ENCODE assay signal across 22 cellular contexts in genomic region chr1:229121845-229122436, GRCh38.
DNase-seq lines count a peak whose midpoint lies in the region; TF ChIP-seq lines count a peak whose summit lies in the region.
"Had no signal": no experiment of that assay in that cellular context is flagged by ENCODE, and none has a peak within 500 bp of the region (broad histone marks: within the 10 kb centered on the region; RNA-seq: fewer than 3 reads in every experiment).

No MANE protein-coding gene starts in this region.

- H3K4ac ChIP-seq in mesendoderm (ENCODE audit: low read depth, low read length): no peak overlapping the region

- DNase-seq in NCI-H748 (lab: John Stamatoyannopoulos, UW; ENCODE audit: unreplicated experiment) (peak; percentile 14), NCI-H748 treated with DMSO at 0.1 percent for 48 hours (lab: John Stamatoyannopoulos, UW) (no peak), NCI-H2171 (lab: John Stamatoyannopoulos, UW) (peak; percentile 37), iPS DF 19.7 (ENCODE audit: low read depth, low spot score) (peak; percentile 5), thyroid gland (no peak), DMS79 treated with DMSO at 0.1 percent for 48 hours (lab: John Stamatoyannopoulos, UW) (no peak), mesendoderm (no peak)
- no peak for DNase-seq in activated CD8-positive, alpha-beta memory T cell treated with anti-CD3 and anti-CD28 coated beads, Interleukin-2, amount 50 U/mL, for 4 hours
- DNase-seq: activated CD4-positive, alpha-beta T cell treated with anti-CD3 and anti-CD28 coated beads, Interleukin-2, amount 50 U/mL, for 4 hours; activated naive CD4-positive, alpha-beta T cell treated with anti-CD3 and anti-CD28 coated beads for 36 hours; adrenal gland; brain microvascular endothelial cell; DMS153; effector CD4-positive, alpha-beta T cell; KG1; kidney glomerular epithelial cell; mammary epithelial cell; NCI-H1694; NCI-H526 treated with DMSO at 0.1 percent for 48 hours; stimulated activated naive CD8-positive, alpha-beta T cell treated with anti-CD3 and anti-CD28 coated beads, Interleukin-15, Interleukin-2, amounts not matched to agents 100 U/mL and 50 U/mL, for 24 hours had no signal

- no peak for TF ChIP-seq POLR2A in thyroid gland (IDR thresholded peaks at IDR 0.05)

- no peak overlapping the region for H3K18ac ChIP-seq in mesendoderm (ENCODE audit: low read length)

- no peak overlapping the region for H3K4me2 ChIP-seq in mesendoderm (ENCODE audit: low read length)

- H3K4me3 ChIP-seq in thyroid gland (replicated peaks in 1 of 3) (no peak overlapping the region), mesendoderm (ENCODE audit: low read length) (no peak overlapping the region)
- H3K4me3 ChIP-seq: adrenal gland, SJCRH30, tibial nerve had no signal

- no peaks in the 10 kb centered on the region for H3K9me3 ChIP-seq in thyroid gland
- H3K9me3 ChIP-seq: adrenal gland, SJCRH30, tibial nerve had no signal

- H2AK5ac ChIP-seq in mesendoderm (ENCODE audit: low read length): no peak overlapping the region

- no peak overlapping the region for H2BK15ac ChIP-seq in mesendoderm (replicated peaks; ENCODE audit: low read depth)

- no peak overlapping the region for H4K5ac ChIP-seq in mesendoderm (ENCODE audit: low read length)

- no peak overlapping the region for H2BK5ac ChIP-seq in mesendoderm (ENCODE audit: low read length)

- intact Hi-C loops in thyroid gland (cut with DNase I): no loop called here

- H2BK120ac ChIP-seq in mesendoderm (ENCODE audit: low read depth, low read length): no peak overlapping the region

- WGBS in thyroid gland, 2 donors: 80 to 88% methylated on average over 11 of the region's 11 CpGs
- no CpG with 5 or more reads among the region's 11 CpGs for WGBS in mesendoderm (ENCODE audit: extremely low coverage, insufficient coverage, low lambda C conversion rate)

- no peaks in the 10 kb centered on the region for H3K79me2 ChIP-seq in mesendoderm (ENCODE audit: control insufficient read depth, insufficient read depth, low read length)

- H4K8ac ChIP-seq in mesendoderm (ENCODE audit: low read depth, low read length): no peak overlapping the region

- H3K56ac ChIP-seq in mesendoderm (ENCODE audit: low read length): no peak overlapping the region

- TF ChIP-seq CTCF in thyroid gland (IDR thresholded peaks at IDR 0.05): no peak

- no peaks in the 10 kb centered on the region for H3K36me3 ChIP-seq in thyroid gland
- H3K36me3 ChIP-seq in mesendoderm (ENCODE audit: control insufficient read depth, insufficient read depth, low read length): no peaks in the 10 kb centered on the region
- H3K36me3 ChIP-seq: adrenal gland, brain microvascular endothelial cell, SJCRH30, tibial nerve had no signal

- H3K27ac ChIP-seq in thyroid gland (peak overlapping the region in 2 of 3 donors; percentile 94 to 98), mesendoderm (ENCODE audit: low read depth, low read length) (no peak overlapping the region)
- H3K27ac ChIP-seq: adrenal gland, brain microvascular endothelial cell, SJCRH30, tibial nerve had no signal

- no peak overlapping the region for H3K9ac ChIP-seq in mesendoderm (ENCODE audit: low read length)

- H3K4me1 ChIP-seq in thyroid gland: peaks cover 31 to 42% of the 10 kb centered on the region in 2 donors
- no peaks in the 10 kb centered on the region for H3K4me1 ChIP-seq in mesendoderm (ENCODE audit: control insufficient read depth, low read depth, low read length)

- H3K79me1 ChIP-seq in mesendoderm (ENCODE audit: low read length): no peaks in the 10 kb centered on the region

- no peak overlapping the region for H3K23ac ChIP-seq in mesendoderm (ENCODE audit: low read length)

- H3K27me3 ChIP-seq in thyroid gland (no peaks in the 10 kb centered on the region), mesendoderm (ENCODE audit: insufficient read depth, low read length, poor library complexity) (no peaks in the 10 kb centered on the region)
- H3K27me3 ChIP-seq: adrenal gland, brain microvascular endothelial cell, SJCRH30, tibial nerve had no signal

Comparison
In these comparisons a context has a peak if more than half of its experiments do, and no peak if none do; other contexts are left out.
1. DNase-seq: peak in NCI-H748 (single experiment), NCI-H2171 (single experiment) and iPS DF 19.7 (single experiment); none in NCI-H748 treated with DMSO at 0.1 percent for 48 hours (single experiment), thyroid gland (0 of 2), activated CD8-positive, alpha-beta memory T cell treated with anti-CD3 and anti-CD28 coated beads, Interleukin-2, amount 50 U/mL, for 4 hours (single experiment), DMS79 treated with DMSO at 0.1 percent for 48 hours (single experiment) and mesendoderm (single experiment).